10 cellular contexts compared by ENCODE assay signal in genomic region chr2:9778012-9778411, GRCh38.
DNase-seq lines count a peak whose midpoint lies in the region; ATAC-seq, FAIRE-seq and TF ChIP-seq lines count a peak whose summit lies in the region.
"Had no signal": no experiment of that assay in that cellular context is flagged by ENCODE, and none has a peak within 500 bp of the region (broad histone marks: within the 10 kb centered on the region; RNA-seq: fewer than 3 reads in every experiment).

No MANE protein-coding gene starts in this region.

- H3K4me3 Mint-ChIP-seq in CD14-positive monocyte = no peak overlapping the region
- H3K4me3 Mint-ChIP-seq in activated CD4-positive, alpha-beta T cell treated with anti-CD3 and anti-CD28 coated beads, Interleukin-2, amount 10 ng/mL, durations not matched to agents 24 days and 14 days = no peak overlapping the region
- no peak overlapping the region for H3K4me3 Mint-ChIP-seq in natural killer cell treated with Interleukin-12 subunit alpha and Interleukin-12 subunit beta and Interleukin-15 and Interleukin-18, amount 100 ng/mL, for 72 hours
- H3K4me3 Mint-ChIP-seq: activated T-cell treated with anti-CD3 and anti-CD28 coated beads, Interleukin-2, amount 50 U/mL, for 4 hours had no signal

- no peaks in the 10 kb centered on the region for H3K9me3 Mint-ChIP-seq in CD14-positive monocyte
- no peaks in the 10 kb centered on the region for H3K9me3 Mint-ChIP-seq in activated CD4-positive, alpha-beta T cell treated with anti-CD3 and anti-CD28 coated beads, Interleukin-2, amount 10 ng/mL, durations not matched to agents 24 days and 14 days
- H3K9me3 Mint-ChIP-seq in natural killer cell treated with Interleukin-12 subunit alpha and Interleukin-12 subunit beta and Interleukin-15 and Interleukin-18, amount 100 ng/mL, for 72 hours = no peaks in the 10 kb centered on the region
- H3K9me3 Mint-ChIP-seq: activated T-cell treated with anti-CD3 and anti-CD28 coated beads, Interleukin-2, amount 50 U/mL, for 4 hours had no signal

- H3K4me1 ChIP-seq in kidney (ENCODE audit: control insufficient read depth in 1 of 2, insufficient read depth in 1 of 2, low read depth in 1 of 2, low read length in 2 of 2) = no peaks in the 10 kb centered on the region

- no peak for DNase-seq in CD14-positive monocyte (ENCODE audit: low spot score)
- DNase-seq in H54 (ENCODE audit: insufficient read length, low spot score) = peak; percentile 50
- peak; percentile 70 for DNase-seq in activated CD4-positive, alpha-beta T cell treated with anti-CD3 and anti-CD28 coated beads, Interleukin-2, amount 10 ng/mL, durations not matched to agents 24 days and 14 days
- peak; percentile 51 for DNase-seq in kidney
- DNase-seq in natural killer cell treated with Interleukin-12 subunit alpha and Interleukin-12 subunit beta and Interleukin-15 and Interleukin-18, amount 100 ng/mL, for 72 hours (ENCODE audit: low spot score) = no peak
- no peak for DNase-seq in omental fat pad (ENCODE audit: low spot score)
- DNase-seq: activated T-cell treated with anti-CD3 and anti-CD28 coated beads, Interleukin-2, amount 50 U/mL, for 4 hours; NCI-H2029 had no signal

- TF ChIP-seq CTCF in CD14-positive monocyte (IDR thresholded peaks at IDR 0.05) (no peak), kidney (IDR thresholded peaks at IDR 0.05; ENCODE audit: borderline replicate concordance, extremely low read depth, insufficient read depth) (peak; percentile 26), omental fat pad (IDR thresholded peaks at IDR 0.05) (no peak)

- no peaks in the 10 kb centered on the region for H3K36me3 ChIP-seq in kidney (ENCODE audit: control insufficient read depth in 1 of 2, insufficient read depth in 2 of 2, low read length in 2 of 2)

- H3K27me3 Mint-ChIP-seq in CD14-positive monocyte (ENCODE audit: low read depth in 3 of 3) = peaks cover 0 to 7% (median 2%) of the 10 kb centered on the region in 3 donors
- H3K27me3 Mint-ChIP-seq in activated CD4-positive, alpha-beta T cell treated with anti-CD3 and anti-CD28 coated beads, Interleukin-2, amount 10 ng/mL, durations not matched to agents 24 days and 14 days = no peaks in the 10 kb centered on the region
- no peaks in the 10 kb centered on the region for H3K27me3 Mint-ChIP-seq in natural killer cell treated with Interleukin-12 subunit alpha and Interleukin-12 subunit beta and Interleukin-15 and Interleukin-18, amount 100 ng/mL, for 72 hours

- H3K27ac Mint-ChIP-seq in CD14-positive monocyte = peak overlapping the region in 4 of 7 donors; percentile 7 to 53 (median 18)
- peak overlapping the region; percentile 58 for H3K27ac Mint-ChIP-seq in activated CD4-positive, alpha-beta T cell treated with anti-CD3 and anti-CD28 coated beads, Interleukin-2, amount 10 ng/mL, durations not matched to agents 24 days and 14 days
- peak overlapping the region in 1 of 2 donors; percentile 65 for H3K27ac Mint-ChIP-seq in natural killer cell treated with Interleukin-12 subunit alpha and Interleukin-12 subunit beta and Interleukin-15 and Interleukin-18, amount 100 ng/mL, for 72 hours

- no peak overlapping the region for H3K4me3 ChIP-seq in kidney (ENCODE audit: low read length in 2 of 2)

- TF ChIP-seq POLR2A in H54 (IDR thresholded peaks at IDR 0.05; ENCODE audit: low read depth, low read length) = no peak

- H3K27ac ChIP-seq in kidney (ENCODE audit: low read depth in 2 of 2, low read length in 2 of 2) = no peak overlapping the region

- intact Hi-C loops in CD14-positive monocyte (cut with micrococcal nuclease) = no loop called here
- intact Hi-C loops in activated CD4-positive, alpha-beta T cell treated with anti-CD3 and anti-CD28 coated beads, Interleukin-2, amount 10 ng/mL, durations not matched to agents 24 days and 14 days (cut with micrococcal nuclease) = no loop called here
- intact Hi-C loops in kidney (cut with DNase I) = no loop called here

- FAIRE-seq in H54 (lab: Jason Lieb, UNC) (no peak), kidney (lab: Jason Lieb, UNC) (no peak)

- no peaks in the 10 kb centered on the region for H3K36me3 Mint-ChIP-seq in CD14-positive monocyte
- no peaks in the 10 kb centered on the region for H3K36me3 Mint-ChIP-seq in activated CD4-positive, alpha-beta T cell treated with anti-CD3 and anti-CD28 coated beads, Interleukin-2, amount 10 ng/mL, durations not matched to agents 24 days and 14 days (ENCODE audit: low read depth)
- H3K36me3 Mint-ChIP-seq in natural killer cell treated with Interleukin-12 subunit alpha and Interleukin-12 subunit beta and Interleukin-15 and Interleukin-18, amount 100 ng/mL, for 72 hours = no peaks in the 10 kb centered on the region

- H3K4me1 Mint-ChIP-seq in CD14-positive monocyte = peaks cover 32% of the 10 kb centered on the region
- H3K4me1 Mint-ChIP-seq in activated CD4-positive, alpha-beta T cell treated with anti-CD3 and anti-CD28 coated beads, Interleukin-2, amount 10 ng/mL, durations not matched to agents 24 days and 14 days = peaks cover 41% of the 10 kb centered on the region
- H3K4me1 Mint-ChIP-seq in natural killer cell treated with Interleukin-12 subunit alpha and Interleukin-12 subunit beta and Interleukin-15 and Interleukin-18, amount 100 ng/mL, for 72 hours (ENCODE audit: low read depth in 2 of 2) = peaks cover 24 to 35% of the 10 kb centered on the region in 2 donors

- no peak overlapping the region for H3K9ac ChIP-seq in kidney (ENCODE audit: low read length in 2 of 2)

- no peaks in the 10 kb centered on the region for H3K9me3 ChIP-seq in kidney (ENCODE audit: control insufficient read depth in 1 of 2, low read length in 2 of 2)

- ATAC-seq in natural killer cell treated with Interleukin-12 subunit alpha and Interleukin-12 subunit beta and Interleukin-15 and Interleukin-18, amount 100 ng/mL, for 72 hours = no peak
- ATAC-seq in HG03196 (IDR thresholded peaks at IDR 0.05; ENCODE audit: unreplicated experiment) (no peak), GM21367 (IDR thresholded peaks at IDR 0.05; ENCODE audit: unreplicated experiment) (no peak), omental fat pad (ENCODE audit: low FRiP score) (no peak)
- ATAC-seq: activated T-cell treated with anti-CD3 and anti-CD28 coated beads, Interleukin-2, amount 50 U/mL, for 4 hours had no signal

Comparison
In these comparisons a context has a peak if more than half of its experiments do, and no peak if none do; other contexts are left out.
1. DNase-seq: peak in H54 (single experiment), activated CD4-positive, alpha-beta T cell treated with anti-CD3 and anti-CD28 coated beads, Interleukin-2, amount 10 ng/mL, durations not matched to agents 24 days and 14 days (single experiment) and kidney (single experiment); none in CD14-positive monocyte (single experiment), natural killer cell treated with Interleukin-12 subunit alpha and Interleukin-12 subunit beta and Interleukin-15 and Interleukin-18, amount 100 ng/mL, for 72 hours (single experiment) and omental fat pad (single experiment).